ENCODE assay signal across 8 cellular contexts in the genomic region with DNA sequence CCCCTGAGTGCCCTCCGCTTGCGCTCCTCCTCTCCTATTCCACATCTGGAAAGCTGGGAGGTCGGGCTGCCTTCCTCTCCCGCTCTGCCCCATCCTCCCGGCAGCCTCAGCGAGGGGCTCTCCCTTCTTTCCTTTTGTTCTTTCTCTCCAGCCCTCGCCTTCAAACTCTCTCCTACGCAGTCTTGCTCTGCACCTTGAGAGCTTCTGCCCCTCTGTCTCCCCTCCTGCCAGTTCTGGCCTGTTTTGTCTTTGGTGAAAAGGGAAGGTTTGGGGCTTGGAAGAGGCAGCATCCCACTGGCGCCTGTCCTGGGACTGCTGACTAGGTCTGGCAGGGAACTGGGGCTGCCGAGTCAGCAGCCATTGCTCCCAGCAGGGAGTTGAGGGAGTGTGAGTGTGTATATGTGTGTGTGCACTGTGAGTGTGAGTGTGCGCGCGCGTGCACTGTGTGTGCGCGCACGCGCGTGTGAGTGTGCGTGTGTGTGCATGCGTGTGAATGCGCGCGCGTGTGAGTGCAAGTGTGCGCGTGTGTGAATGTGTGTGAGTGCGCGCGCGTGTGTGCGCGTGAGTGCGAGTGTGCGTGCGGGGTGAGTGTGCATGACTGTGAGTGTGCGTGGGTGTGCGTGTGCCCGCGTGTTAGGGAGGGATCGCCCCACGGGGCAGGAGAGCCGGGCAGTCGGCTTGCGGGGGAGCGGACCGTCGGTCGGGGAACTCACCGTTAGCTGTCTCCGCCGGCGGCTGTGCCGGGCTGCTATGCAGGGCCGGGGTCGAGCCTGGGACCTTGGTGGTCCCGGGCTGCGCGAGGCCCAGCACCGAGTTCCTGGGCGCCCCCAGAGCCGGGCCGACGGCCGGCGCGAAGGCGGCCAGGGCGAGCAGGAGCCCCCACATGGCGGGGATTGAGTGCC. TPM values are rescaled to one million over a fixed set of nuclear protein-coding genes. Genes with fewer than 3 reads are reported as not detected.
DNase-seq lines count a peak whose midpoint lies in the region; ATAC-seq, FAIRE-seq and TF ChIP-seq lines count a peak whose summit lies in the region.

No MANE protein-coding gene starts in this region.

- H3K18ac ChIP-seq in H1 (ENCODE audit: extremely low read depth, low read length), result peak overlapping the region; percentile 93

- peak overlapping the region; percentile 84 for H4K8ac ChIP-seq in H1 (ENCODE audit: extremely low read depth, insufficient read depth, low read length)

- ATAC-seq in GM18505 (IDR thresholded peaks at IDR 0.05; ENCODE audit: unreplicated experiment), result no peak

- peak overlapping the region; percentile 100 for H3K4ac ChIP-seq in H1 (replicated peaks; ENCODE audit: insufficient read length, low read depth, low read length)

- H2BK20ac ChIP-seq in H1 (ENCODE audit: low read length), result peak overlapping the region; percentile 34; the same call in 1 of the 2 replicates

- no peaks in the 10 kb centered on the region for H3K79me2 ChIP-seq in H1 (ENCODE audit: control insufficient read depth in 1 of 2, insufficient read depth in 2 of 2, low read length in 2 of 2)

- peak overlapping the region; percentile 97 for H3K23ac ChIP-seq in H1 (ENCODE audit: insufficient read length)

- peaks cover 67% of the 10 kb centered on the region for H3K27me3 Mint-ChIP-seq in T-helper 1 cell treated with Interleukin-12 subunit alpha and Interleukin-12 subunit beta and Interleukin-4 antibody, amounts not matched to agents 30 μg/mL and 1 μg/mL, for 36 hours (ENCODE audit: low read depth)
- H3K27me3 Mint-ChIP-seq in IgD-negative memory B cell (peaks cover 48% of the 10 kb centered on the region), neural crest cell (ENCODE audit: low read depth) (peaks cover 7% of the 10 kb centered on the region)

- DNase-seq in T-helper 1 cell, result no peak
- peak in 1 of 2 experiments; percentile 72 for DNase-seq in H1 (ENCODE audit: low read depth in 1 of 2, low spot score in 2 of 2)
- peak; percentile 25 for DNase-seq in neural crest cell (ENCODE audit: low read depth, low spot score)
- DNase-seq in NCI-H345 treated with DMSO at 0.1 percent for 48 hours (lab: John Stamatoyannopoulos, UW; ENCODE audit: unreplicated experiment), result no peak
- no peak for DNase-seq in RPMI8226

- POLR2A ChIA-PET in H1 (lab: Charles Lee; ENCODE audit: partially characterized antibody), result interaction anchor here (0.6 to 2.3 kb wide), 10 partner anchors 8 to 242 kb away, joined by 3 to 14 read pairs (median 4); partner anchors contain the start of gene PTPRA

- H3K36me3 ChIP-seq in H1 (ENCODE audit: control insufficient read depth in 2 of 4, insufficient read depth in 4 of 4, low read length in 3 of 4), result peaks cover 11 to 33% (median 19%) of the 10 kb centered on the region in 4 experiments; a peak in 6 of 8 replicates

- no peaks in the 10 kb centered on the region for H3K9me3 Mint-ChIP-seq in T-helper 1 cell treated with Interleukin-12 subunit alpha and Interleukin-12 subunit beta and Interleukin-4 antibody, amounts not matched to agents 30 μg/mL and 1 μg/mL, for 36 hours
- H3K9me3 Mint-ChIP-seq in IgD-negative memory B cell, result no peaks in the 10 kb centered on the region
- no peaks in the 10 kb centered on the region for H3K9me3 Mint-ChIP-seq in neural crest cell

- H3K4me2 ChIP-seq in H1 (ENCODE audit: insufficient read depth in 1 of 2, low read depth in 2 of 2, low read length in 2 of 2), result peak overlapping the region; percentile 97

- peak overlapping the region; percentile 68; the same call in 1 of the 2 replicates for H2AK5ac ChIP-seq in H1 (ENCODE audit: low read depth, low read length)

- peaks cover 14% of the 10 kb centered on the region for H3K23me2 ChIP-seq in H1 (ENCODE audit: low read depth, low read length)

- peak overlapping the region; percentile 100 for H4K91ac ChIP-seq in H1 (replicated peaks; ENCODE audit: insufficient read length, low read length)

- WGBS in H1 (ENCODE audit: extremely low coverage in 1 of 2, insufficient coverage in 1 of 2, insufficient read length in 1 of 2, insufficient replicate concordance in 2 of 2, low coverage in 1 of 2, low lambda C conversion rate in 2 of 2, missing lambda C conversion rate in 1 of 2), 2 experiments, result 3% methylated on average over 43 of the region's 70 CpGs; no CpG with 5 or more reads in 1 of the 2 experiments

- no peak for TF ChIP-seq RAD21 in H1 (IDR thresholded peaks at IDR 0.05 in 1 of 2, conservative IDR thresholded peaks at IDR 0.05 in 1 of 2; ENCODE audit: low read depth in 2 of 2, low read length in 2 of 2)

- H2AFZ ChIP-seq in H1 (ENCODE audit: low read length), result peak overlapping the region; percentile 60; the same call in 1 of the 2 replicates

- H3K27ac Mint-ChIP-seq in T-helper 1 cell treated with Interleukin-12 subunit alpha and Interleukin-12 subunit beta and Interleukin-4 antibody, amounts not matched to agents 30 μg/mL and 1 μg/mL, for 36 hours, result peak overlapping the region; percentile 8
- H3K27ac Mint-ChIP-seq in IgD-negative memory B cell, result no peak overlapping the region
- H3K27ac Mint-ChIP-seq in neural crest cell (ENCODE audit: unreplicated experiment), result peak overlapping the region; percentile 99

- peaks cover 23 to 41% (median 40%) of the 10 kb centered on the region in 4 experiments for H3K27me3 ChIP-seq in H1 (replicated peaks in 1 of 4; ENCODE audit: control insufficient read depth in 3 of 4, extremely low read depth in 1 of 4, insufficient read depth in 3 of 4, low read length in 3 of 4)

- peaks cover 0 to 23% (median 8%) of the 10 kb centered on the region in 4 experiments; a peak in 6 of 7 replicates for H3K4me1 ChIP-seq in H1 (replicated peaks in 1 of 4; ENCODE audit: control insufficient read depth in 3 of 4, insufficient read depth in 4 of 4, low read length in 3 of 4)

- H3K14ac ChIP-seq in H1 (ENCODE audit: insufficient read length), result no peak overlapping the region

- TF ChIP-seq EP300 in H1 (IDR thresholded peaks at IDR 0.05; ENCODE audit: borderline replicate concordance in 1 of 2, low read depth in 2 of 2, low read length in 2 of 2), result no peak

- H3K9me3 ChIP-seq in H1 (ENCODE audit: insufficient read depth in 2 of 2, low read depth in 1 of 2, low read length in 1 of 2), result no peaks in the 10 kb centered on the region

- H3K36me3 Mint-ChIP-seq in T-helper 1 cell treated with Interleukin-12 subunit alpha and Interleukin-12 subunit beta and Interleukin-4 antibody, amounts not matched to agents 30 μg/mL and 1 μg/mL, for 36 hours (ENCODE audit: low read depth), result peaks cover 3% of the 10 kb centered on the region
- H3K36me3 Mint-ChIP-seq in IgD-negative memory B cell (no peaks in the 10 kb centered on the region), neural crest cell (ENCODE audit: low read depth) (peaks cover 5% of the 10 kb centered on the region)

- no peak; a peak in 1 of 3 replicates for TF ChIP-seq POLR2A in H1 (IDR thresholded peaks at IDR 0.05; ENCODE audit: control extremely low read depth in 1 of 2, low read depth in 2 of 2, low read length in 2 of 2)
- TF ChIP-seq POLR2A in GM18505 (IDR thresholded peaks at IDR 0.05; ENCODE audit: borderline replicate concordance, extremely low read depth, insufficient read depth, insufficient read length), result no peak

- peak overlapping the region; percentile 16 to 60 (median 39); a peak in 6 of 7 replicates for H3K9ac ChIP-seq in H1 (replicated peaks in 1 of 4; ENCODE audit: extremely low read depth in 1 of 4, low read depth in 3 of 4, low read length in 3 of 4)

- CTCF ChIA-PET in H1 (lab: Charles Lee; ENCODE audit: partially characterized antibody), result interaction anchor here (0.9 to 1.8 kb wide), 16 partner anchors 9 to 201 kb away, joined by 3 to 9 read pairs (median 4); partner anchors contain the start of gene TMEM239

- H4K20me1 ChIP-seq in H1 (replicated peaks in 1 of 2; ENCODE audit: control insufficient read depth in 1 of 2, insufficient read depth in 2 of 2, low read length in 2 of 2), result peaks cover 0 to 10% of the 10 kb centered on the region in 2 experiments

- H3K4me3 Mint-ChIP-seq in T-helper 1 cell treated with Interleukin-12 subunit alpha and Interleukin-12 subunit beta and Interleukin-4 antibody, amounts not matched to agents 30 μg/mL and 1 μg/mL, for 36 hours, result peak overlapping the region; percentile 89
- H3K4me3 Mint-ChIP-seq in IgD-negative memory B cell, result peak overlapping the region; percentile 77 to 83 (median 82)
- peak overlapping the region; percentile 94 for H3K4me3 Mint-ChIP-seq in neural crest cell

- no peaks in the 10 kb centered on the region; the same call in 1 of the 2 replicates for H3K79me1 ChIP-seq in H1 (ENCODE audit: low read depth, low read length)

- peak overlapping the region; percentile 79; the same call in 1 of the 2 replicates for H2BK5ac ChIP-seq in H1 (ENCODE audit: low read depth, low read length)

- peak overlapping the region; percentile 85; the same call in 1 of the 2 replicates for H2BK12ac ChIP-seq in H1 (ENCODE audit: low read depth, low read length)

- TF ChIP-seq CTCF in H1 (IDR thresholded peaks at IDR 0.05; ENCODE audit: control extremely low read depth in 1 of 3, insufficient read depth in 1 of 3, low read depth in 1 of 3, low read length in 3 of 3) (no peak), neural crest cell (conservative IDR thresholded peaks at IDR 0.05) (no peak)

- peak overlapping the region; percentile 88 for H2BK120ac ChIP-seq in H1 (replicated peaks; ENCODE audit: low read depth, low read length)

- peak overlapping the region; percentile 87 for H4K5ac ChIP-seq in H1 (ENCODE audit: insufficient read length, low read depth, low read length)

- peak overlapping the region; percentile 87 for H3K56ac ChIP-seq in H1 (replicated peaks; ENCODE audit: insufficient read length, low read depth, low read length)

- H3K4me3 ChIP-seq in H1 (ENCODE audit: extremely low read depth in 1 of 4, insufficient read depth in 2 of 4, low read depth in 3 of 4, low read length in 4 of 4), result peak overlapping the region; percentile 73 to 96 (median 76)

- no peak for FAIRE-seq in H1 (lab: Jason Lieb, UNC)

- peak overlapping the region; percentile 81 for H2BK15ac ChIP-seq in H1 (ENCODE audit: low read length)

- H3K27ac ChIP-seq in H1 (ENCODE audit: low read depth, low read length), result no peak overlapping the region

- peaks cover 15% of the 10 kb centered on the region for H3K4me1 Mint-ChIP-seq in T-helper 1 cell treated with Interleukin-12 subunit alpha and Interleukin-12 subunit beta and Interleukin-4 antibody, amounts not matched to agents 30 μg/mL and 1 μg/mL, for 36 hours (ENCODE audit: low read depth)
- H3K4me1 Mint-ChIP-seq in IgD-negative memory B cell, result peaks cover 12 to 20% (median 18%) of the 10 kb centered on the region in 3 donors
- peaks cover 30% of the 10 kb centered on the region for H3K4me1 Mint-ChIP-seq in neural crest cell

RNA-seq across cellular contexts. Expression of gene CPXM1, which starts 0.5 kb away (rescaled TPM):
- 1.1 TPM for polyA plus RNA-seq in IgD-negative memory B cell
- 28.8 and 31.3 TPM in 2 replicates for total RNA-seq in H1 (2021; fragmentation: NEBNext Ultra II Directional; extraction: Animal tissue kit (Norgen Biotek cat#: 25700))
- polyA plus RNA-seq in H1 (2011; rRNA removed), result 81.9 and 90.9 TPM in 2 replicates
- 59.0 TPM for polyA plus RNA-seq in H1 (2011; cell fraction: cytosol; rRNA removed)
- 231 TPM for polyA plus RNA-seq in H1 (2011; cell fraction: nucleus; rRNA removed)
- polyA plus RNA-seq in H1 (2012, experiment 1 of 2), result 37.0 to 65.6 TPM (median 56.2 TPM) in 4 replicates
- polyA plus RNA-seq in H1 (2012, experiment 2 of 2), result 42.0 TPM
- 45.5 TPM for polyA plus RNA-seq in H1 (2013, experiment 1 of 2)
- polyA plus RNA-seq in H1 (2013, experiment 2 of 2), result 41.6 TPM
- polyA minus RNA-seq in H1 (2011; rRNA and poly(A)+ RNA removed), result 26.2 and 29.4 TPM in 2 replicates
- polyA minus RNA-seq in H1 (2011; cell fraction: cytosol; rRNA and poly(A)+ RNA removed), result 18.1 TPM
- polyA minus RNA-seq in H1 (2011; cell fraction: nucleus; rRNA and poly(A)+ RNA removed), result 25.0 TPM
- total RNA-seq in neural crest cell, result 200 and 218 TPM in 2 replicates

RNA-seq across cellular contexts. Expression of gene C20orf141, which starts 14.8 kb away (rescaled TPM):
- polyA plus RNA-seq in IgD-negative memory B cell (not detected), H1 (2011; rRNA removed) (not detected in 2 replicates)
- total RNA-seq in H1 (2021; fragmentation: NEBNext Ultra II Directional; extraction: Animal tissue kit (Norgen Biotek cat#: 25700)), result not detected in 2 replicates
- polyA plus RNA-seq in H1 (2011; cell fraction: cytosol; rRNA removed), result not detected
- polyA plus RNA-seq in H1 (2011; cell fraction: nucleus; rRNA removed), result not detected
- not detected in 4 replicates for polyA plus RNA-seq in H1 (2012, experiment 1 of 2)
- polyA plus RNA-seq in H1 (2012, experiment 2 of 2), result not detected
- polyA plus RNA-seq in H1 (2013, experiment 1 of 2), result not detected
- polyA plus RNA-seq in H1 (2013, experiment 2 of 2), result not detected
- polyA minus RNA-seq in H1 (2011; rRNA and poly(A)+ RNA removed), result not detected in 2 replicates
- polyA minus RNA-seq in H1 (2011; cell fraction: cytosol; rRNA and poly(A)+ RNA removed), result not detected
- not detected for polyA minus RNA-seq in H1 (2011; cell fraction: nucleus; rRNA and poly(A)+ RNA removed)
- total RNA-seq in neural crest cell, result not detected in 2 replicates

RNA-seq across cellular contexts. Expression of gene TMEM239, which starts 16.2 kb away (rescaled TPM):
- not detected for polyA plus RNA-seq in IgD-negative memory B cell
- not detected in 2 replicates for total RNA-seq in H1 (2021; fragmentation: NEBNext Ultra II Directional; extraction: Animal tissue kit (Norgen Biotek cat#: 25700))
- not detected in 2 replicates for polyA plus RNA-seq in H1 (2011; rRNA removed)
- not detected for polyA plus RNA-seq in H1 (2011; cell fraction: cytosol; rRNA removed)
- not detected for polyA plus RNA-seq in H1 (2011; cell fraction: nucleus; rRNA removed)
- polyA plus RNA-seq in H1 (2012, experiment 1 of 2), result not detected in 4 replicates
- not detected for polyA plus RNA-seq in H1 (2012, experiment 2 of 2)
- not detected for polyA plus RNA-seq in H1 (2013, experiment 1 of 2)
- not detected for polyA plus RNA-seq in H1 (2013, experiment 2 of 2)
- polyA minus RNA-seq in H1 (2011; rRNA and poly(A)+ RNA removed), result not detected in 2 replicates
- not detected for polyA minus RNA-seq in H1 (2011; cell fraction: cytosol; rRNA and poly(A)+ RNA removed)
- polyA minus RNA-seq in H1 (2011; cell fraction: nucleus; rRNA and poly(A)+ RNA removed), result not detected
- total RNA-seq in neural crest cell, result not detected in 2 replicates

RNA-seq across cellular contexts. Expression of gene PCED1A, which starts 40.5 kb away (rescaled TPM):
- polyA plus RNA-seq in IgD-negative memory B cell, result 18.2 TPM
- total RNA-seq in H1 (2021; fragmentation: NEBNext Ultra II Directional; extraction: Animal tissue kit (Norgen Biotek cat#: 25700)), result 13.4 and 14.6 TPM in 2 replicates
- polyA plus RNA-seq in H1 (2011; rRNA removed), result 18.9 and 30.8 TPM in 2 replicates
- polyA plus RNA-seq in H1 (2011; cell fraction: cytosol; rRNA removed), result 21.9 TPM
- polyA plus RNA-seq in H1 (2011; cell fraction: nucleus; rRNA removed), result 97.9 TPM
- 11.9 to 22.8 TPM (median 19.8 TPM) in 4 replicates for polyA plus RNA-seq in H1 (2012, experiment 1 of 2)
- 11.9 TPM for polyA plus RNA-seq in H1 (2012, experiment 2 of 2)
- 21.5 TPM for polyA plus RNA-seq in H1 (2013, experiment 1 of 2)
- 21.1 TPM for polyA plus RNA-seq in H1 (2013, experiment 2 of 2)
- 2.6 and 3.8 TPM in 2 replicates for polyA minus RNA-seq in H1 (2011; rRNA and poly(A)+ RNA removed)
- polyA minus RNA-seq in H1 (2011; cell fraction: cytosol; rRNA and poly(A)+ RNA removed), result 7.5 TPM
- polyA minus RNA-seq in H1 (2011; cell fraction: nucleus; rRNA and poly(A)+ RNA removed), result 9.9 TPM
- total RNA-seq in neural crest cell, result 68.7 and 71.9 TPM in 2 replicates

RNA-seq across cellular contexts. Expression of gene VPS16, which starts 40.6 kb away (rescaled TPM):
- polyA plus RNA-seq in IgD-negative memory B cell (22.4 TPM), H1 (2011; rRNA removed) (23.8 and 26.8 TPM in 2 replicates)
- 22.6 and 25.9 TPM in 2 replicates for total RNA-seq in H1 (2021; fragmentation: NEBNext Ultra II Directional; extraction: Animal tissue kit (Norgen Biotek cat#: 25700))
- 27.6 TPM for polyA plus RNA-seq in H1 (2011; cell fraction: cytosol; rRNA removed)
- 100 TPM for polyA plus RNA-seq in H1 (2011; cell fraction: nucleus; rRNA removed)
- 23.2 to 34.5 TPM (median 32.4 TPM) in 4 replicates for polyA plus RNA-seq in H1 (2012, experiment 1 of 2)
- 16.8 TPM for polyA plus RNA-seq in H1 (2012, experiment 2 of 2)
- polyA plus RNA-seq in H1 (2013, experiment 1 of 2), result 13.7 TPM
- 12.5 TPM for polyA plus RNA-seq in H1 (2013, experiment 2 of 2)
- polyA minus RNA-seq in H1 (2011; rRNA and poly(A)+ RNA removed), result 25.5 and 26.0 TPM in 2 replicates
- polyA minus RNA-seq in H1 (2011; cell fraction: cytosol; rRNA and poly(A)+ RNA removed), result 16.0 TPM
- polyA minus RNA-seq in H1 (2011; cell fraction: nucleus; rRNA and poly(A)+ RNA removed), result 23.4 TPM
- 49.8 and 50.6 TPM in 2 replicates for total RNA-seq in neural crest cell

Comparison
In these comparisons a context has a peak if more than half of its experiments do, and no peak if none do; other contexts are left out.
1. H3K27ac Mint-ChIP-seq: peak in T-helper 1 cell treated with Interleukin-12 subunit alpha and Interleukin-12 subunit beta and Interleukin-4 antibody, amounts not matched to agents 30 μg/mL and 1 μg/mL, for 36 hours (single experiment) and neural crest cell (single experiment); none in IgD-negative memory B cell (0 of 3).
2. Peak in every context shown above with its lines, with median percentiles within 50 percentile points of each other: H3K4me3 Mint-ChIP-seq.